ENCODE assay signal across 18 cellular contexts in the genomic region with DNA sequence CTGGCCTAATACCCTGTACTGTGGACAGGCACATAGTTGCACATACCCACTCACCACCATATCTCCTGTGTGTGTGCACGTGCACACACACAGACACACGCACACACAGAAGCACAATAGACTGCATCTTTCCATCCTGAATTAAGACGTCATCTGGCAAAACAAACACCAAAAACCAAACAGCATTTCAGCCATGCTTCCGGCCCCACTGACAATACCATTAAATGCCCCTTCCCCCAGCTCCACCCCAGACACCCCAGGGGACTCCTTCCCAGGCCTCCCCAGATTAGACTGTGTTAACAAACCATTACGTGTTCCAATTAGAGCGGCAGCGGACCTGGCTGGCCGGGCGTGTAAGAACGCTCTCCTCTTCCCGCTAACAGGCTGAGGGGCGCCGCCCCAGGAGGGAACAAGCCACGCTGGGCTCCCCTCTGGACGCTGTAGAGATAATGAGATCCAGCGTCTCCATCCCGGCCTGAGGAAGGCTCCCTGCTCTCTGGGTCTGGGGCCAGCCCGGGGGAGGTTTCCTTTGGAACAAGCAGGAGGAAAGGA.
DNase-seq lines count a peak whose midpoint lies in the region; ATAC-seq and TF ChIP-seq lines count a peak whose summit lies in the region.
"Had no signal": no experiment of that assay in that cellular context is flagged by ENCODE, and none has a peak within 500 bp of the region (broad histone marks: within the 10 kb centered on the region; RNA-seq: fewer than 3 reads in every experiment).

No MANE protein-coding gene starts in this region.

- H3K9me3 Mint-ChIP-seq in nephron progenitor cell: no peaks in the 10 kb centered on the region
- H3K9me3 Mint-ChIP-seq: stimulated activated naive CD8-positive, alpha-beta T cell treated with anti-CD3 and anti-CD28 coated beads, Interleukin-15, Interleukin-2, amounts not matched to agents 100 ng/mL and 50 ng/mL, for 24 hours had no signal

- WGBS in IMR-90 (ENCODE audit: extremely low coverage in 2 of 2, insufficient read length in 1 of 2), 2 experiments: 75% methylated on average over 2 of the region's 18 CpGs; no CpG with 5 or more reads in 1 of the 2 experiments
- WGBS in spleen, 5 donors: 63 to 84% (median 73%) methylated on average over 17 to 18 of the region's 18 CpGs

- no peak for TF ChIP-seq RAD21 in IMR-90 (IDR thresholded peaks at IDR 0.05; ENCODE audit: low read length)

- intact Hi-C loops in IMR-90 (cut with micrococcal nuclease): no loop called here
- intact Hi-C loops in spleen (cut with DNase I; ENCODE audit: low total_unique reads): no loop called here

- H3K56ac ChIP-seq in IMR-90 (ENCODE audit: extremely low read depth, insufficient read depth, low read length): no peak overlapping the region

- H3K9me1 ChIP-seq in IMR-90 (ENCODE audit: insufficient read depth, low read length): no peaks in the 10 kb centered on the region

- H2AFZ ChIP-seq in IMR-90 (replicated peaks; ENCODE audit: low read length, poor library complexity): peak overlapping the region; percentile 37

- H3K27me3 ChIP-seq in IMR-90 (ENCODE audit: control insufficient read depth, insufficient read depth, low read length): peaks cover 51% of the 10 kb centered on the region
- H3K27me3 ChIP-seq in spleen (replicated peaks in 1 of 7): no peaks in the 10 kb centered on the region
- H3K27me3 ChIP-seq: gastroesophageal sphincter, right lobe of liver had no signal

- no peak overlapping the region for H3K4ac ChIP-seq in IMR-90 (ENCODE audit: low read depth, low read length)

- no peaks in the 10 kb centered on the region for H3K36me3 ChIP-seq in IMR-90 (ENCODE audit: control insufficient read depth, insufficient read depth, low read length)
- no peaks in the 10 kb centered on the region for H3K36me3 ChIP-seq in SK-N-MC (ENCODE audit: insufficient read depth, low read length)
- H3K36me3 ChIP-seq in spleen: no peaks in the 10 kb centered on the region
- H3K36me3 ChIP-seq: brain microvascular endothelial cell, gastroesophageal sphincter, right lobe of liver had no signal

- H4K5ac ChIP-seq in IMR-90 (ENCODE audit: low read depth, low read length): no peak overlapping the region

- H2BK5ac ChIP-seq in IMR-90 (ENCODE audit: low read depth, low read length, poor library complexity, severe bottlenecking): no peak overlapping the region

- H4K20me1 ChIP-seq in IMR-90 (ENCODE audit: insufficient read depth, low read length): no peaks in the 10 kb centered on the region

- H2AK5ac ChIP-seq in IMR-90 (ENCODE audit: low read depth, low read length): no peak overlapping the region

- no peak overlapping the region for H3K18ac ChIP-seq in IMR-90 (ENCODE audit: low read depth, low read length)

- peaks cover 11% of the 10 kb centered on the region for H3K27me3 Mint-ChIP-seq in nephron progenitor cell (ENCODE audit: low read depth, poor library complexity)

- no peak for ATAC-seq in IMR-90 (ENCODE audit: low read depth)
- ATAC-seq: gastroesophageal sphincter, right lobe of liver had no signal

- H3K36me3 Mint-ChIP-seq in nephron progenitor cell (ENCODE audit: low read depth): no peaks in the 10 kb centered on the region
- H3K36me3 Mint-ChIP-seq: CD14-positive monocyte had no signal

- no TSS peak for BruUV-seq in IMR-90 (replicated peaks; lab: Mats Ljungman, UMichigan)

- peaks cover 8% of the 10 kb centered on the region for H3K4me1 Mint-ChIP-seq in nephron progenitor cell

- H2BK20ac ChIP-seq in IMR-90 (ENCODE audit: low read depth, low read length): no peak overlapping the region

- no peak overlapping the region for H3K27ac Mint-ChIP-seq in nephron progenitor cell
- H3K27ac Mint-ChIP-seq: CD14-positive monocyte; stimulated activated naive CD8-positive, alpha-beta T cell treated with anti-CD3 and anti-CD28 coated beads, Interleukin-15, Interleukin-2, amounts not matched to agents 100 ng/mL and 50 ng/mL, for 24 hours had no signal

- DNase-seq in COR-L47 (lab: John Stamatoyannopoulos, UW): peak; percentile 70
- no peak for DNase-seq in IMR-90
- no peak for DNase-seq in SK-N-MC (ENCODE audit: low read depth, low spot score)
- DNase-seq in nephron progenitor cell: peak; percentile 48
- DNase-seq in spleen: no peak
- DNase-seq in stimulated activated CD4-positive, alpha-beta T cell treated with anti-CD3 and anti-CD28 coated beads, Interleukin-4, amount 100 ng/mL, for 4 hours: no peak
- no peak for DNase-seq in activated naive CD4-positive, alpha-beta T cell treated with anti-CD3 and anti-CD28 coated beads, Interleukin-2, amount 50 U/mL, for 16 hours
- DNase-seq: activated effector memory CD4-positive, alpha-beta T cell treated with anti-CD3 and anti-CD28 coated beads, Interleukin-2, amount 50 U/mL, for 16 hours; brain microvascular endothelial cell; effector CD8-positive, alpha-beta T cell; HCEC 1CT; kidney glomerular epithelial cell; NCI-H524 treated with DMSO at 0.1 percent for 48 hours; right lobe of liver had no signal

- no peak overlapping the region for H4K8ac ChIP-seq in IMR-90 (ENCODE audit: low read depth in 2 of 2, low read length in 2 of 2)

- TF ChIP-seq POLR2A in IMR-90 (IDR thresholded peaks at IDR 0.05; ENCODE audit: low read depth, low read length) (no peak), spleen (IDR thresholded peaks at IDR 0.05) (no peak)

- H3K27ac ChIP-seq in IMR-90 (ENCODE audit: insufficient read depth, low read length): no peak overlapping the region
- no peak overlapping the region for H3K27ac ChIP-seq in SK-N-MC
- no peak overlapping the region for H3K27ac ChIP-seq in spleen
- H3K27ac ChIP-seq: brain microvascular endothelial cell, HL-60, right lobe of liver had no signal

- no peaks in the 10 kb centered on the region for H3K4me1 ChIP-seq in IMR-90 (ENCODE audit: control insufficient read depth, insufficient read depth, low read length)
- peaks cover 0 to 11% (median 0%) of the 10 kb centered on the region in 6 donors for H3K4me1 ChIP-seq in spleen
- H3K4me1 ChIP-seq: right lobe of liver had no signal

- H3K9me3 ChIP-seq in IMR-90 (ENCODE audit: control insufficient read depth, insufficient read depth, low read length) (no peaks in the 10 kb centered on the region), SK-N-MC (ENCODE audit: low read depth, low read length) (no peaks in the 10 kb centered on the region), spleen (no peaks in the 10 kb centered on the region)
- H3K9me3 ChIP-seq: gastroesophageal sphincter, right lobe of liver had no signal

- H3K9ac ChIP-seq in IMR-90 (ENCODE audit: low read depth, low read length) (no peak overlapping the region), SK-N-MC (ENCODE audit: insufficient read length) (no peak overlapping the region)

- TF ChIP-seq CTCF in IMR-90 (conservative IDR thresholded peaks at IDR 0.05; ENCODE audit: low read depth, low read length) (no peak), nephron progenitor cell (IDR thresholded peaks at IDR 0.05) (no peak), spleen (IDR thresholded peaks at IDR 0.05 in 8 of 11, conservative IDR thresholded peaks at IDR 0.05 in 3 of 11) (no peak)

- dilution Hi-C loops in IMR-90 (cut with HindIII; ENCODE audit: low sequenced_read_pairs, unreplicated experiment): loop anchor here (25.0 kb wide), 1 partner anchor 116 kb away; no protein-coding TSS in a partner anchor

- no peak overlapping the region for H2BK120ac ChIP-seq in IMR-90 (ENCODE audit: low read depth, low read length)

- no peak overlapping the region for H3K4me2 ChIP-seq in IMR-90 (ENCODE audit: low read depth, low read length)

- H4K91ac ChIP-seq in IMR-90 (ENCODE audit: insufficient read depth, low read depth, low read length): no peak overlapping the region

- no peak overlapping the region for H3K4me3 ChIP-seq in IMR-90 (ENCODE audit: insufficient read depth, low read depth, low read length)
- peak overlapping the region; percentile 40 for H3K4me3 ChIP-seq in SK-N-MC
- H3K4me3 ChIP-seq in spleen: no peak overlapping the region
- H3K4me3 ChIP-seq: right lobe of liver had no signal

- H3K14ac ChIP-seq in IMR-90 (replicated peaks; ENCODE audit: low read depth, low read length): no peak overlapping the region

- CTCF ChIA-PET in IMR-90 (lab: Yijun Ruan, JAX): interaction anchor here (1.0 kb wide), 1 partner anchor 7 kb away, joined by 4 read pairs; no protein-coding TSS in a partner anchor

- in situ Hi-C loops in IMR-90 (cut with MboI; ENCODE audit: low sequenced_read_pairs): no loop called here

- H2BK15ac ChIP-seq in IMR-90 (ENCODE audit: low read depth, low read length): no peak overlapping the region

- no peak overlapping the region for H3K4me3 Mint-ChIP-seq in nephron progenitor cell
- H3K4me3 Mint-ChIP-seq: CD14-positive monocyte; stimulated activated naive CD8-positive, alpha-beta T cell treated with anti-CD3 and anti-CD28 coated beads, Interleukin-15, Interleukin-2, amounts not matched to agents 100 ng/mL and 50 ng/mL, for 24 hours had no signal

- H3K23ac ChIP-seq in IMR-90 (ENCODE audit: low read depth, low read length): no peak overlapping the region

- no peaks in the 10 kb centered on the region for H3K79me1 ChIP-seq in IMR-90 (ENCODE audit: low read depth in 1 of 2, low read length in 2 of 2)

- POLR2A ChIA-PET in IMR-90 (lab: Charles Lee; ENCODE audit: unreplicated experiment): no interaction called here

- no peak overlapping the region for H2AK9ac ChIP-seq in IMR-90 (replicated peaks; ENCODE audit: low read depth, low read length, poor library complexity)

TF ChIP-seq in IMR-90, 13 proteins besides CTCF, POLR2A, EP300 and RAD21:
- TF ChIP-seq, protein P1, sequence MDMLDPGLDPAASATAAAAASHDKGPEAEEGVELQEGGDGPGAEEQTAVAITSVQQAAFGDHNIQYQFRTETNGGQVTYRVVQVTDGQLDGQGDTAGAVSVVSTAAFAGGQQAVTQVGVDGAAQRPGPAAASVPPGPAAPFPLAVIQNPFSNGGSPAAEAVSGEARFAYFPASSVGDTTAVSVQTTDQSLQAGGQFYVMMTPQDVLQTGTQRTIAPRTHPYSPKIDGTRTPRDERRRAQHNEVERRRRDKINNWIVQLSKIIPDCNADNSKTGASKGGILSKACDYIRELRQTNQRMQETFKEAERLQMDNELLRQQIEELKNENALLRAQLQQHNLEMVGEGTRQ (IDR thresholded peaks at IDR 0.05; ENCODE audit: low read depth, low read length): no peak
- peak; percentile 51 for TF ChIP-seq BHLHE40 (IDR thresholded peaks at IDR 0.05; ENCODE audit: low read depth, low read length)

Comparison
In these comparisons a context has a peak if more than half of its experiments do, and no peak if none do; other contexts are left out.
1. DNase-seq: peak in COR-L47 (single experiment) and nephron progenitor cell (single experiment); none in IMR-90 (single experiment), SK-N-MC (single experiment), spleen (single experiment), stimulated activated CD4-positive, alpha-beta T cell treated with anti-CD3 and anti-CD28 coated beads, Interleukin-4, amount 100 ng/mL, for 4 hours (0 of 2) and activated naive CD4-positive, alpha-beta T cell treated with anti-CD3 and anti-CD28 coated beads, Interleukin-2, amount 50 U/mL, for 16 hours (single experiment).